In genomic region chr5:55538621-55539020, GRCh38 we compare ENCODE assay signal across 9 cellular contexts. TPM values are rescaled to one million over a fixed set of nuclear protein-coding genes. Genes with fewer than 3 reads are reported as not detected.
DNase-seq lines count a peak whose midpoint lies in the region; TF ChIP-seq lines count a peak whose summit lies in the region.
"Had no signal": no experiment of that assay in that cellular context is flagged by ENCODE, and none has a peak within 500 bp of the region (broad histone marks: within the 10 kb centered on the region; RNA-seq: fewer than 3 reads in every experiment).

No MANE protein-coding gene starts in this region.

- peak overlapping the region; percentile 51 for H3K4me3 Mint-ChIP-seq in activated naive CD4-positive, alpha-beta T cell treated with anti-CD3 and anti-CD28 coated beads, Interleukin-2, amount 10 ng/mL, durations not matched to agents 7 days and 5 days

- CTCF ChIA-PET in activated naive CD4-positive, alpha-beta T cell treated with anti-CD3 and anti-CD28 coated beads, Interleukin-2, amount 10 ng/mL, durations not matched to agents 7 days and 5 days (lab: Charles Lee): interaction anchor here (1.2 kb wide), 1 partner anchor 153 kb away, joined by 3 read pairs; no protein-coding TSS in a partner anchor

- no peaks in the 10 kb centered on the region for H3K9me3 Mint-ChIP-seq in activated naive CD4-positive, alpha-beta T cell treated with anti-CD3 and anti-CD28 coated beads, Interleukin-2, amount 10 ng/mL, durations not matched to agents 7 days and 5 days

- H3K27ac Mint-ChIP-seq in activated naive CD4-positive, alpha-beta T cell treated with anti-CD3 and anti-CD28 coated beads, Interleukin-2, amount 10 ng/mL, durations not matched to agents 7 days and 5 days: peak overlapping the region; percentile 85
- H3K27ac Mint-ChIP-seq: progenitor cell of endocrine pancreas had no signal

- H4K20me1 ChIP-seq in KMS-11 (ENCODE audit: insufficient read depth): no peaks in the 10 kb centered on the region

- H2AFZ ChIP-seq in KMS-11 (ENCODE audit: low read depth): peak overlapping the region; percentile 35; the same call in 1 of the 2 replicates

- H3K9ac ChIP-seq in KMS-11: no peak overlapping the region

- H3K27me3 Mint-ChIP-seq in activated naive CD4-positive, alpha-beta T cell treated with anti-CD3 and anti-CD28 coated beads, Interleukin-2, amount 10 ng/mL, durations not matched to agents 7 days and 5 days: no peaks in the 10 kb centered on the region

- no peak for TF ChIP-seq EP300 in suprapubic skin (IDR thresholded peaks at IDR 0.05)

- no peaks in the 10 kb centered on the region for H3K36me3 ChIP-seq in KMS-11 (ENCODE audit: insufficient read depth)
- no peaks in the 10 kb centered on the region for H3K36me3 ChIP-seq in suprapubic skin

- no peaks in the 10 kb centered on the region for H3K27me3 ChIP-seq in KMS-11 (ENCODE audit: insufficient read depth, low read depth)
- H3K27me3 ChIP-seq in suprapubic skin: no peaks in the 10 kb centered on the region

- H3K36me3 Mint-ChIP-seq in activated naive CD4-positive, alpha-beta T cell treated with anti-CD3 and anti-CD28 coated beads, Interleukin-2, amount 10 ng/mL, durations not matched to agents 7 days and 5 days: peaks cover 5% of the 10 kb centered on the region

- H3K4me3 ChIP-seq in KMS-11 (IDR thresholded peaks at IDR 0.05; ENCODE audit: insufficient read depth, low read depth, low read length): no peak overlapping the region
- no peak overlapping the region for H3K4me3 ChIP-seq in suprapubic skin

- TF ChIP-seq POLR2A in suprapubic skin (IDR thresholded peaks at IDR 0.05): no peak

- H3K4me1 Mint-ChIP-seq in activated naive CD4-positive, alpha-beta T cell treated with anti-CD3 and anti-CD28 coated beads, Interleukin-2, amount 10 ng/mL, durations not matched to agents 7 days and 5 days: peaks cover 71% of the 10 kb centered on the region

- TF ChIP-seq CTCF in KMS-11 (conservative IDR thresholded peaks at IDR 0.05; ENCODE audit: low read depth, low read length) (no peak), suprapubic skin (IDR thresholded peaks at IDR 0.05) (no peak)

- peak overlapping the region; percentile 36 for H3K4me2 ChIP-seq in KMS-11

- H3K79me2 ChIP-seq in KMS-11 (ENCODE audit: insufficient read depth, low read depth): 0 out of 2 replicates have a peak, but pooled peaks cover 2% of the 10 kb centered on the region

- H3K27ac ChIP-seq in KMS-11: peak overlapping the region; percentile 4; the same call in 1 of the 2 replicates
- peak overlapping the region; percentile 40 for H3K27ac ChIP-seq in caudate nucleus (ENCODE audit: low read depth, low read length)
- H3K27ac ChIP-seq in suprapubic skin: peak overlapping the region; percentile 11

- DNase-seq in activated naive CD4-positive, alpha-beta T cell treated with anti-CD3 and anti-CD28 coated beads, Interleukin-2, amount 10 ng/mL, durations not matched to agents 7 days and 5 days: peak; percentile 23
- DNase-seq in activated naive CD4-positive, alpha-beta T cell treated with Interleukin-2 at 50 U/mL for 16 hours: no peak
- DNase-seq in caudate nucleus (lab: John Stamatoyannopoulos, UW) (no peak), suprapubic skin (ENCODE audit: low spot score in 2 of 2) (no peak), superior temporal gyrus (ENCODE audit: extremely low spot score) (no peak), NCI-H226 (no peak), NCI-H187 treated with DMSO at 0.1 percent for 48 hours (lab: John Stamatoyannopoulos, UW) (no peak)

- peaks cover 41% of the 10 kb centered on the region for H3K4me1 ChIP-seq in KMS-11 (ENCODE audit: low read depth, poor library complexity, severe bottlenecking)
- peaks cover 13% of the 10 kb centered on the region for H3K4me1 ChIP-seq in suprapubic skin

- WGBS in suprapubic skin: 24% methylated on average over 2 of the region's 2 CpGs

- no peaks in the 10 kb centered on the region for H3K9me3 ChIP-seq in suprapubic skin

RNA-seq across cellular contexts. Expression of gene PLPP1, which starts 3.9 kb away (rescaled TPM):
- 10 to 100 TPM; 57.8 to 81.6 (median 69.1) TPM for total RNA-seq in suprapubic skin
